1 cellular context compared by ENCODE assay signal in genomic region chr7:5424689-5425506, GRCh38.
A peak's percentile ranks its signal among the peaks of the same experiment; 100 is the strongest.
TF ChIP-seq lines count a peak whose summit lies in the region.

No MANE protein-coding gene starts in this region.

TF ChIP-seq in HepG2, 621 proteins besides CTCF, POLR2A, EP300 and RAD21 (continued from another document and continues in another):
- TF ChIP-seq, protein P1, sequence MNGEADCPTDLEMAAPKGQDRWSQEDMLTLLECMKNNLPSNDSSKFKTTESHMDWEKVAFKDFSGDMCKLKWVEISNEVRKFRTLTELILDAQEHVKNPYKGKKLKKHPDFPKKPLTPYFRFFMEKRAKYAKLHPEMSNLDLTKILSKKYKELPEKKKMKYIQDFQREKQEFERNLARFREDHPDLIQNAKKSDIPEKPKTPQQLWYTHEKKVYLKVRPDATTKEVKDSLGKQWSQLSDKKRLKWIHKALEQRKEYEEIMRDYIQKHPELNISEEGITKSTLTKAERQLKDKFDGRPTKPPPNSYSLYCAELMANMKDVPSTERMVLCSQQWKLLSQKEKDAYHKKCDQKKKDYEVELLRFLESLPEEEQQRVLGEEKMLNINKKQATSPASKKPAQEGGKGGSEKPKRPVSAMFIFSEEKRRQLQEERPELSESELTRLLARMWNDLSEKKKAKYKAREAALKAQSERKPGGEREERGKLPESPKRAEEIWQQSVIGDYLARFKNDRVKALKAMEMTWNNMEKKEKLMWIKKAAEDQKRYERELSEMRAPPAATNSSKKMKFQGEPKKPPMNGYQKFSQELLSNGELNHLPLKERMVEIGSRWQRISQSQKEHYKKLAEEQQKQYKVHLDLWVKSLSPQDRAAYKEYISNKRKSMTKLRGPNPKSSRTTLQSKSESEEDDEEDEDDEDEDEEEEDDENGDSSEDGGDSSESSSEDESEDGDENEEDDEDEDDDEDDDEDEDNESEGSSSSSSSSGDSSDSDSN (CRISPR knock-in tag; IDR thresholded peaks at IDR 0.05), result no peak
- TF ChIP-seq REXO4 (CRISPR knock-in tag; IDR thresholded peaks at IDR 0.05; ENCODE audit: borderline replicate concordance) (no peak), ZNF17 (CRISPR knock-in tag; IDR thresholded peaks at IDR 0.05) (no peak), IKZF4 (CRISPR knock-in tag; IDR thresholded peaks at IDR 0.05; ENCODE audit: borderline replicate concordance, low read depth, not compliant biosample characterization) (no peak), ZSCAN22 (CRISPR knock-in tag; IDR thresholded peaks at IDR 0.05) (no peak), ZNF251 (CRISPR knock-in tag; IDR thresholded peaks at IDR 0.05) (no peak), PRDM15 (CRISPR knock-in tag; IDR thresholded peaks at IDR 0.05) (no peak), ZNF710 (CRISPR knock-in tag; IDR thresholded peaks at IDR 0.05; ENCODE audit: borderline replicate concordance) (no peak), SNAPC2 (CRISPR knock-in tag; IDR thresholded peaks at IDR 0.05) (no peak), MED13 (CRISPR knock-in tag; IDR thresholded peaks at IDR 0.05) (no peak), ZNF260 (CRISPR knock-in tag; IDR thresholded peaks at IDR 0.05; ENCODE audit: borderline replicate concordance, low read depth) (no peak), ZNF605 (CRISPR knock-in tag; IDR thresholded peaks at IDR 0.05) (no peak), ZNF230 (CRISPR knock-in tag; IDR thresholded peaks at IDR 0.05) (no peak), ZNF232 (CRISPR knock-in tag; IDR thresholded peaks at IDR 0.05; ENCODE audit: borderline replicate concordance) (no peak), HNF4A (CRISPR knock-in tag; IDR thresholded peaks at IDR 0.05) (peak; percentile 57), MTA3 (CRISPR knock-in tag; IDR thresholded peaks at IDR 0.05) (no peak)
- TF ChIP-seq, protein P2, sequence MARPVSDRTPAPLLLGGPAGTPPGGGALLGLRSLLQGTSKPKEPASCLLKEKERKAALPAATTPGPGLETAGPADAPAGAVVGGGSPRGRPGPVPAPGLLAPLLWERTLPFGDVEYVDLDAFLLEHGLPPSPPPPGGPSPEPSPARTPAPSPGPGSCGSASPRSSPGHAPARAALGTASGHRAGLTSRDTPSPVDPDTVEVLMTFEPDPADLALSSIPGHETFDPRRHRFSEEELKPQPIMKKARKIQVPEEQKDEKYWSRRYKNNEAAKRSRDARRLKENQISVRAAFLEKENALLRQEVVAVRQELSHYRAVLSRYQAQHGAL (CRISPR knock-in tag; IDR thresholded peaks at IDR 0.05; ENCODE audit: not compliant biosample characterization), result no peak
- TF ChIP-seq, protein P3, sequence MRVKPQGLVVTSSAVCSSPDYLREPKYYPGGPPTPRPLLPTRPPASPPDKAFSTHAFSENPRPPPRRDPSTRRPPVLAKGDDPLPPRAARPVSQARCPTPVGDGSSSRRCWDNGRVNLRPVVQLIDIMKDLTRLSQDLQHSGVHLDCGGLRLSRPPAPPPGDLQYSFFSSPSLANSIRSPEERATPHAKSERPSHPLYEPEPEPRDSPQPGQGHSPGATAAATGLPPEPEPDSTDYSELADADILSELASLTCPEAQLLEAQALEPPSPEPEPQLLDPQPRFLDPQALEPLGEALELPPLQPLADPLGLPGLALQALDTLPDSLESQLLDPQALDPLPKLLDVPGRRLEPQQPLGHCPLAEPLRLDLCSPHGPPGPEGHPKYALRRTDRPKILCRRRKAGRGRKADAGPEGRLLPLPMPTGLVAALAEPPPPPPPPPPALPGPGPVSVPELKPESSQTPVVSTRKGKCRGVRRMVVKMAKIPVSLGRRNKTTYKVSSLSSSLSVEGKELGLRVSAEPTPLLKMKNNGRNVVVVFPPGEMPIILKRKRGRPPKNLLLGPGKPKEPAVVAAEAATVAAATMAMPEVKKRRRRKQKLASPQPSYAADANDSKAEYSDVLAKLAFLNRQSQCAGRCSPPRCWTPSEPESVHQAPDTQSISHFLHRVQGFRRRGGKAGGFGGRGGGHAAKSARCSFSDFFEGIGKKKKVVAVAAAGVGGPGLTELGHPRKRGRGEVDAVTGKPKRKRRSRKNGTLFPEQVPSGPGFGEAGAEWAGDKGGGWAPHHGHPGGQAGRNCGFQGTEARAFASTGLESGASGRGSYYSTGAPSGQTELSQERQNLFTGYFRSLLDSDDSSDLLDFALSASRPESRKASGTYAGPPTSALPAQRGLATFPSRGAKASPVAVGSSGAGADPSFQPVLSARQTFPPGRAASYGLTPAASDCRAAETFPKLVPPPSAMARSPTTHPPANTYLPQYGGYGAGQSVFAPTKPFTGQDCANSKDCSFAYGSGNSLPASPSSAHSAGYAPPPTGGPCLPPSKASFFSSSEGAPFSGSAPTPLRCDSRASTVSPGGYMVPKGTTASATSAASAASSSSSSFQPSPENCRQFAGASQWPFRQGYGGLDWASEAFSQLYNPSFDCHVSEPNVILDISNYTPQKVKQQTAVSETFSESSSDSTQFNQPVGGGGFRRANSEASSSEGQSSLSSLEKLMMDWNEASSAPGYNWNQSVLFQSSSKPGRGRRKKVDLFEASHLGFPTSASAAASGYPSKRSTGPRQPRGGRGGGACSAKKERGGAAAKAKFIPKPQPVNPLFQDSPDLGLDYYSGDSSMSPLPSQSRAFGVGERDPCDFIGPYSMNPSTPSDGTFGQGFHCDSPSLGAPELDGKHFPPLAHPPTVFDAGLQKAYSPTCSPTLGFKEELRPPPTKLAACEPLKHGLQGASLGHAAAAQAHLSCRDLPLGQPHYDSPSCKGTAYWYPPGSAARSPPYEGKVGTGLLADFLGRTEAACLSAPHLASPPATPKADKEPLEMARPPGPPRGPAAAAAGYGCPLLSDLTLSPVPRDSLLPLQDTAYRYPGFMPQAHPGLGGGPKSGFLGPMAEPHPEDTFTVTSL (CRISPR knock-in tag; IDR thresholded peaks at IDR 0.05; ENCODE audit: borderline replicate concordance), result no peak
- TF ChIP-seq, protein P4, sequence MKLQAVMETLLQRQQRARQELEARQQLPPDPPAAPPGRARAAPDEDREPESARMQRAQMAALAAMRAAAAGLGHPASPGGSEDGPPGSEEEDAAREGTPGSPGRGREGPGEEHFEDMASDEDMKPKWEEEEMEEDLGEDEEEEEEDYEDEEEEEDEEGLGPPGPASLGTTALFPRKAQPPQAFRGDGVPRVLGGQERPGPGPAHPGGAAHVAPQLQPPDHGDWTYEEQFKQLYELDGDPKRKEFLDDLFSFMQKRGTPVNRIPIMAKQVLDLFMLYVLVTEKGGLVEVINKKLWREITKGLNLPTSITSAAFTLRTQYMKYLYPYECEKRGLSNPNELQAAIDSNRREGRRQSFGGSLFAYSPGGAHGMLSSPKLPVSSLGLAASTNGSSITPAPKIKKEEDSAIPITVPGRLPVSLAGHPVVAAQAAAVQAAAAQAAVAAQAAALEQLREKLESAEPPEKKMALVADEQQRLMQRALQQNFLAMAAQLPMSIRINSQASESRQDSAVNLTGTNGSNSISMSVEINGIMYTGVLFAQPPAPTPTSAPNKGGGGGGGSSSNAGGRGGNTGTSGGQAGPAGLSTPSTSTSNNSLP (IDR thresholded peaks at IDR 0.05; ENCODE audit: low read depth, low read length), result 0 out of 2 replicates have a peak, but pooled peaks have one; percentile 34
- TF ChIP-seq, protein P5, sequence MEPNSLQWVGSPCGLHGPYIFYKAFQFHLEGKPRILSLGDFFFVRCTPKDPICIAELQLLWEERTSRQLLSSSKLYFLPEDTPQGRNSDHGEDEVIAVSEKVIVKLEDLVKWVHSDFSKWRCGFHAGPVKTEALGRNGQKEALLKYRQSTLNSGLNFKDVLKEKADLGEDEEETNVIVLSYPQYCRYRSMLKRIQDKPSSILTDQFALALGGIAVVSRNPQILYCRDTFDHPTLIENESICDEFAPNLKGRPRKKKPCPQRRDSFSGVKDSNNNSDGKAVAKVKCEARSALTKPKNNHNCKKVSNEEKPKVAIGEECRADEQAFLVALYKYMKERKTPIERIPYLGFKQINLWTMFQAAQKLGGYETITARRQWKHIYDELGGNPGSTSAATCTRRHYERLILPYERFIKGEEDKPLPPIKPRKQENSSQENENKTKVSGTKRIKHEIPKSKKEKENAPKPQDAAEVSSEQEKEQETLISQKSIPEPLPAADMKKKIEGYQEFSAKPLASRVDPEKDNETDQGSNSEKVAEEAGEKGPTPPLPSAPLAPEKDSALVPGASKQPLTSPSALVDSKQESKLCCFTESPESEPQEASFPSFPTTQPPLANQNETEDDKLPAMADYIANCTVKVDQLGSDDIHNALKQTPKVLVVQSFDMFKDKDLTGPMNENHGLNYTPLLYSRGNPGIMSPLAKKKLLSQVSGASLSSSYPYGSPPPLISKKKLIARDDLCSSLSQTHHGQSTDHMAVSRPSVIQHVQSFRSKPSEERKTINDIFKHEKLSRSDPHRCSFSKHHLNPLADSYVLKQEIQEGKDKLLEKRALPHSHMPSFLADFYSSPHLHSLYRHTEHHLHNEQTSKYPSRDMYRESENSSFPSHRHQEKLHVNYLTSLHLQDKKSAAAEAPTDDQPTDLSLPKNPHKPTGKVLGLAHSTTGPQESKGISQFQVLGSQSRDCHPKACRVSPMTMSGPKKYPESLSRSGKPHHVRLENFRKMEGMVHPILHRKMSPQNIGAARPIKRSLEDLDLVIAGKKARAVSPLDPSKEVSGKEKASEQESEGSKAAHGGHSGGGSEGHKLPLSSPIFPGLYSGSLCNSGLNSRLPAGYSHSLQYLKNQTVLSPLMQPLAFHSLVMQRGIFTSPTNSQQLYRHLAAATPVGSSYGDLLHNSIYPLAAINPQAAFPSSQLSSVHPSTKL (CRISPR knock-in tag; IDR thresholded peaks at IDR 0.05), result no peak
- TF ChIP-seq, protein P6, sequence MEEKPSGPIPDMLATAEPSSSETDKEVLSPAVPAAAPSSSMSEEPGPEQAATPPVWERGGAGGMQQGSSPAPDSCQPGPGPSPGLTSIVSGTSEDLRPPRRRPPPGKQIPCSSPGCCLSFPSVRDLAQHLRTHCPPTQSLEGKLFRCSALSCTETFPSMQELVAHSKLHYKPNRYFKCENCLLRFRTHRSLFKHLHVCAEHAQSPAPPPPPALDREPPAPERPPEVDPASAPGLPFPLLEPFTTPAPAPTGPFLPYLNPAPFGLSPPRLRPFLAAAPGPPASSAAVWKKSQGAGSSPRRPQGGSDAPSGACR (CRISPR knock-in tag; IDR thresholded peaks at IDR 0.05), result no peak
